11 cellular contexts compared by ENCODE assay signal in the genomic region with DNA sequence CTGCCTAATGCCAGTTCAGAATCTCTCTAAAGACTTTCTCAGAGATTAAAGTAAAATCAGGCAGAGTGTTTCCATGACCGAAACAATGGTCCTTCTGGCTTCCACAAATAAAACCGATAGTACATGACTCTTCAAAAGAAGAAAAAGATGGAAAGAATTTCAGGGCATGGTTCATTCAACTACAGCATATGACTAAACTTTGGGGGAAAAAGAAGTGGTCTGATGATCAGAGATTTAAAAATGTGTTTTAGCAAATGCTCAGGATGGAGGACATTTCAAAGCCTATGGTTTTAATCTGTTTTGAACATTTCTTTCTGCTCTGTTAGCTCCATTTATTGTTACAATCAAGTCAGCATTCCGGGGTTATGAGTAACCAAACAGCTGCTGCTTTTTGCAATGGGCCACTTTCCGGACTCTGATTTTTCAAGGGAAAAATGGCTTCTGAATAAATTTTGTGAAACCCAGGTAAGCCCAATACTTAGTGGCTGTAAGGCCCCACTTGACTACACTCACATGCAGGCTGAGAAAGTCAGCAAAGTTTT.
DNase-seq lines count a peak whose midpoint lies in the region; TF ChIP-seq lines count a peak whose summit lies in the region.
"Had no signal": no experiment of that assay in that cellular context is flagged by ENCODE, and none has a peak within 500 bp of the region (broad histone marks: within the 10 kb centered on the region; RNA-seq: fewer than 3 reads in every experiment).

No MANE protein-coding gene starts in this region.

- in situ Hi-C loops in astrocyte of the spinal cord (cut with HindIII; ENCODE audit: low sequenced_read_pairs), result no loop called here

- H3K4me3 ChIP-seq in astrocyte of the spinal cord (ENCODE audit: low read depth, low read length), result no peak overlapping the region
- no peak overlapping the region for H3K4me3 ChIP-seq in MM.1S (ENCODE audit: low read length)

- no peaks in the 10 kb centered on the region for H3K36me3 ChIP-seq in MM.1S (replicated peaks; ENCODE audit: insufficient read depth, low read length)

- no peaks in the 10 kb centered on the region for H4K20me1 ChIP-seq in MM.1S (ENCODE audit: insufficient read depth, low read length)

- no peak for TF ChIP-seq POLR2A in erythroblast (IDR thresholded peaks at IDR 0.05; ENCODE audit: low read length)

- H3K4me2 ChIP-seq in MM.1S (ENCODE audit: low read depth, low read length), result no peak overlapping the region

- H3F3A ChIP-seq in MM.1S (ENCODE audit: insufficient read depth, low read length), result no peaks in the 10 kb centered on the region

- no peak for TF ChIP-seq CTCF in astrocyte of the spinal cord (IDR thresholded peaks at IDR 0.05; ENCODE audit: low read depth, low read length)
- TF ChIP-seq CTCF in MM.1S (IDR thresholded peaks at IDR 0.05; ENCODE audit: low read length), result no peak

- H3K9ac ChIP-seq in MM.1S (ENCODE audit: low read length), result no peak overlapping the region

- DNase-seq in GM03348 (ENCODE audit: low spot score) (peak; percentile 48), astrocyte of the spinal cord (ENCODE audit: low read depth, low spot score) (peak; percentile 94), glomerular visceral epithelial cell (ENCODE audit: extremely low spot score) (peak; percentile 87), renal cortical epithelial cell (ENCODE audit: low read depth) (peak; percentile 98), erythroblast (lab: John Stamatoyannopoulos, UW) (no peak), MM.1S (no peak), NCI-H1105 treated with DMSO at 0.1 percent for 48 hours (lab: John Stamatoyannopoulos, UW) (no peak)
- no peak for DNase-seq in stimulated activated CD4-positive, alpha-beta T cell treated with anti-CD3 and anti-CD28 coated beads, Interleukin-4, amount 100 ng/mL, for 24 hours
- DNase-seq: activated CD4-positive, alpha-beta T cell treated with anti-CD3 and anti-CD28 coated beads, Interleukin-2, amount 50 U/mL, for 48 hours; CD4-positive, alpha-beta T cell; natural killer cell had no signal

- H3K9me2 ChIP-seq in MM.1S (replicated peaks; ENCODE audit: insufficient read depth, low read length), result no peaks in the 10 kb centered on the region

- no peaks in the 10 kb centered on the region for H3K79me2 ChIP-seq in MM.1S (ENCODE audit: low read length)

- H3K27ac ChIP-seq in MM.1S (ENCODE audit: low read length), result no peak overlapping the region

- H3K4me1 ChIP-seq in MM.1S (ENCODE audit: low read length), result no peaks in the 10 kb centered on the region

- no peak overlapping the region for H2AFZ ChIP-seq in MM.1S (ENCODE audit: low read length)

- no peaks in the 10 kb centered on the region for H3K27me3 ChIP-seq in MM.1S (replicated peaks; ENCODE audit: insufficient read depth, low read length)

- no peaks in the 10 kb centered on the region for H3K9me3 ChIP-seq in MM.1S (replicated peaks; ENCODE audit: insufficient read depth, low read length)

Comparison
In these comparisons a context has a peak if more than half of its experiments do, and no peak if none do; other contexts are left out.
1. DNase-seq: peak in GM03348 (single experiment), astrocyte of the spinal cord (single experiment), glomerular visceral epithelial cell (single experiment) and renal cortical epithelial cell (single experiment); none in stimulated activated CD4-positive, alpha-beta T cell treated with anti-CD3 and anti-CD28 coated beads, Interleukin-4, amount 100 ng/mL, for 24 hours (single experiment), erythroblast (0 of 2), MM.1S (single experiment) and NCI-H1105 treated with DMSO at 0.1 percent for 48 hours (single experiment).